Comparison of ENCODE assay signal across 1 cellular context in the genomic region with DNA sequence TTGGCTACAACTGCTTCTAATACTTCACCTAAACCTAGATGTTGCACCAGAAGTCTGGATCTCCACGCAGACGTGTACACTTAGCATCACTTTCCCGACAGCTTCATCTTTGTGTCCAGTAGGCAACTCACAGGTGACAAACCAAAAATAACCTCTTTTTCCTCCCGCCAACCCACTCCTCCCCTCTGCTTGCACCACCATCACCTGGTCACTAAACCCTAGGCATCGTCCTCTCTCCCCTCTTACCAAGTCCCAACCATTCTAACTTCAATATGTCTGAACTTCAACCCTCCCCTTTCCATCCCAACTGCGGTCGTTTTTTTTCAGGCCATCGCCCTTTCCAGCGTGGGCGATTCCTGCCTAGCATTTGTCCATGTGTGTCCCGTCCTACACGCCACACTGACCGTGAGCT.
TF ChIP-seq lines count a peak whose summit lies in the region.

No MANE protein-coding gene starts in this region.

TF ChIP-seq in HepG2, 621 proteins besides CTCF, POLR2A, EP300 and RAD21 (continued from another document and continues in another):
- TF ChIP-seq EZH2 (conservative IDR thresholded peaks at IDR 0.05; ENCODE audit: low read depth, low read length) = no peak
- TF ChIP-seq, protein P1, sequence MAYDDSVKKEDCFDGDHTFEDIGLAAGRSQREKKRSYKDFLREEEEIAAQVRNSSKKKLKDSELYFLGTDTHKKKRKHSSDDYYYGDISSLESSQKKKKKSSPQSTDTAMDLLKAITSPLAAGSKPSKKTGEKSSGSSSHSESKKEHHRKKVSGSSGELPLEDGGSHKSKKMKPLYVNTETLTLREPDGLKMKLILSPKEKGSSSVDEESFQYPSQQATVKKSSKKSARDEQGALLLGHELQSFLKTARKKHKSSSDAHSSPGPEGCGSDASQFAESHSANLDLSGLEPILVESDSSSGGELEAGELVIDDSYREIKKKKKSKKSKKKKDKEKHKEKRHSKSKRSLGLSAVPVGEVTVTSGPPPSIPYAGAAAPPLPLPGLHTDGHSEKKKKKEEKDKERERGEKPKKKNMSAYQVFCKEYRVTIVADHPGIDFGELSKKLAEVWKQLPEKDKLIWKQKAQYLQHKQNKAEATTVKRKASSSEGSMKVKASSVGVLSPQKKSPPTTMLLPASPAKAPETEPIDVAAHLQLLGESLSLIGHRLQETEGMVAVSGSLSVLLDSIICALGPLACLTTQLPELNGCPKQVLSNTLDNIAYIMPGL (CRISPR knock-in tag; IDR thresholded peaks at IDR 0.05; ENCODE audit: borderline replicate concordance in 1 of 2, low read depth in 1 of 2) = no peak
- no peak for TF ChIP-seq HNRNPLL (IDR thresholded peaks at IDR 0.05; ENCODE audit: low read depth, low read length, poor library complexity, severe bottlenecking)
- TF ChIP-seq AHR (CRISPR knock-in tag; IDR thresholded peaks at IDR 0.05) = 0 out of 2 replicates have a peak, but pooled peaks have one; percentile 0
- no peak for TF ChIP-seq SOX6 (IDR thresholded peaks at IDR 0.05)
- 0 out of 2 replicates have a peak, but pooled peaks have one; percentile 2 for TF ChIP-seq SOX6 (CRISPR knock-in tag; IDR thresholded peaks at IDR 0.05)
- TF ChIP-seq TRIM24 (CRISPR knock-in tag; IDR thresholded peaks at IDR 0.05) = no peak
- TF ChIP-seq ZNF101 (CRISPR knock-in tag; IDR thresholded peaks at IDR 0.05; ENCODE audit: borderline replicate concordance, low read depth) = peak; percentile 91; the same call in 1 of the 2 replicates
- 0 out of 2 replicates have a peak, but pooled peaks have one; percentile 4 for TF ChIP-seq SMYD3 (CRISPR knock-in tag; IDR thresholded peaks at IDR 0.05)
- TF ChIP-seq DPF2 (CRISPR knock-in tag; IDR thresholded peaks at IDR 0.05; ENCODE audit: borderline replicate concordance, low read depth) = 0 out of 2 replicates have a peak, but pooled peaks have one; percentile 26
- TF ChIP-seq MXD4 (CRISPR knock-in tag; IDR thresholded peaks at IDR 0.05) = no peak
- 0 out of 2 replicates have a peak, but pooled peaks have one; percentile 54 for TF ChIP-seq NR0B2 (CRISPR knock-in tag; IDR thresholded peaks at IDR 0.05)
- TF ChIP-seq ZNF562 (CRISPR knock-in tag; IDR thresholded peaks at IDR 0.05; ENCODE audit: borderline replicate concordance) = no peak
- TF ChIP-seq KDM5A (IDR thresholded peaks at IDR 0.05; ENCODE audit: borderline replicate concordance, low read length) = no peak
- TF ChIP-seq ATF3 (CRISPR knock-in tag; IDR thresholded peaks at IDR 0.05) = no peak
- TF ChIP-seq ZNF605 (CRISPR knock-in tag; IDR thresholded peaks at IDR 0.05) = peak; percentile 60; the same call in 1 of the 2 replicates
- 0 out of 2 replicates have a peak, but pooled peaks have one; percentile 43 for TF ChIP-seq ZNF12 (CRISPR knock-in tag; IDR thresholded peaks at IDR 0.05)
- 0 out of 2 replicates have a peak, but pooled peaks have one; percentile 27 for TF ChIP-seq ZBTB20 (CRISPR knock-in tag; IDR thresholded peaks at IDR 0.05; ENCODE audit: borderline replicate concordance, low read depth)
- TF ChIP-seq, protein P2, sequence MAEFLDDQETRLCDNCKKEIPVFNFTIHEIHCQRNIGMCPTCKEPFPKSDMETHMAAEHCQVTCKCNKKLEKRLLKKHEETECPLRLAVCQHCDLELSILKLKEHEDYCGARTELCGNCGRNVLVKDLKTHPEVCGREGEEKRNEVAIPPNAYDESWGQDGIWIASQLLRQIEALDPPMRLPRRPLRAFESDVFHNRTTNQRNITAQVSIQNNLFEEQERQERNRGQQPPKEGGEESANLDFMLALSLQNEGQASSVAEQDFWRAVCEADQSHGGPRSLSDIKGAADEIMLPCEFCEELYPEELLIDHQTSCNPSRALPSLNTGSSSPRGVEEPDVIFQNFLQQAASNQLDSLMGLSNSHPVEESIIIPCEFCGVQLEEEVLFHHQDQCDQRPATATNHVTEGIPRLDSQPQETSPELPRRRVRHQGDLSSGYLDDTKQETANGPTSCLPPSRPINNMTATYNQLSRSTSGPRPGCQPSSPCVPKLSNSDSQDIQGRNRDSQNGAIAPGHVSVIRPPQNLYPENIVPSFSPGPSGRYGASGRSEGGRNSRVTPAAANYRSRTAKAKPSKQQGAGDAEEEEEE (CRISPR knock-in tag; IDR thresholded peaks at IDR 0.05; ENCODE audit: borderline replicate concordance) = peak; percentile 71; the same call in 1 of the 2 replicates
- TF ChIP-seq ZNF34 (CRISPR knock-in tag; IDR thresholded peaks at IDR 0.05; ENCODE audit: borderline replicate concordance) = 0 out of 2 replicates have a peak, but pooled peaks have one; percentile 7
- no peak for TF ChIP-seq NPAS2 (CRISPR knock-in tag; IDR thresholded peaks at IDR 0.05; ENCODE audit: borderline replicate concordance)
- TF ChIP-seq FOXM1 (CRISPR knock-in tag; IDR thresholded peaks at IDR 0.05) = no peak
- peak; percentile 34; the same call in 1 of the 2 replicates for TF ChIP-seq SNAI1 (CRISPR knock-in tag; IDR thresholded peaks at IDR 0.05; ENCODE audit: borderline replicate concordance)
- TF ChIP-seq, protein P3, sequence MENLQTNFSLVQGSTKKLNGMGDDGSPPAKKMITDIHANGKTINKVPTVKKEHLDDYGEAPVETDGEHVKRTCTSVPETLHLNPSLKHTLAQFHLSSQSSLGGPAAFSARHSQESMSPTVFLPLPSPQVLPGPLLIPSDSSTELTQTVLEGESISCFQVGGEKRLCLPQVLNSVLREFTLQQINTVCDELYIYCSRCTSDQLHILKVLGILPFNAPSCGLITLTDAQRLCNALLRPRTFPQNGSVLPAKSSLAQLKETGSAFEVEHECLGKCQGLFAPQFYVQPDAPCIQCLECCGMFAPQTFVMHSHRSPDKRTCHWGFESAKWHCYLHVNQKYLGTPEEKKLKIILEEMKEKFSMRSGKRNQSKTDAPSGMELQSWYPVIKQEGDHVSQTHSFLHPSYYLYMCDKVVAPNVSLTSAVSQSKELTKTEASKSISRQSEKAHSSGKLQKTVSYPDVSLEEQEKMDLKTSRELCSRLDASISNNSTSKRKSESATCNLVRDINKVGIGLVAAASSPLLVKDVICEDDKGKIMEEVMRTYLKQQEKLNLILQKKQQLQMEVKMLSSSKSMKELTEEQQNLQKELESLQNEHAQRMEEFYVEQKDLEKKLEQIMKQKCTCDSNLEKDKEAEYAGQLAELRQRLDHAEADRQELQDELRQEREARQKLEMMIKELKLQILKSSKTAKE (CRISPR knock-in tag; IDR thresholded peaks at IDR 0.05; ENCODE audit: borderline replicate concordance) = 0 out of 2 replicates have a peak, but pooled peaks have one; percentile 1
- peak; percentile 34; the same call in 1 of the 2 replicates for TF ChIP-seq ZSCAN29 (CRISPR knock-in tag; conservative IDR thresholded peaks at IDR 0.05)
- 0 out of 2 replicates have a peak, but pooled peaks have one; percentile 51 for TF ChIP-seq ZNF780A (CRISPR knock-in tag; IDR thresholded peaks at IDR 0.05)
- 0 out of 2 replicates have a peak, but pooled peaks have one; percentile 8 for TF ChIP-seq TARDBP (CRISPR knock-in tag; IDR thresholded peaks at IDR 0.05)
- peak; percentile 34 for TF ChIP-seq ZNF781 (CRISPR knock-in tag; IDR thresholded peaks at IDR 0.05; ENCODE audit: borderline replicate concordance, not compliant biosample characterization)
- no peak for TF ChIP-seq ZNF275 (CRISPR knock-in tag; IDR thresholded peaks at IDR 0.05; ENCODE audit: borderline replicate concordance)
- TF ChIP-seq NR2F2 (IDR thresholded peaks at IDR 0.05; ENCODE audit: borderline replicate concordance, low read depth) = no peak
- TF ChIP-seq CERS6 (CRISPR knock-in tag; IDR thresholded peaks at IDR 0.05) = no peak
- TF ChIP-seq POLR2AphosphoS2 (IDR thresholded peaks at IDR 0.05; ENCODE audit: low read depth, low read length) = no peak
- TF ChIP-seq SALL2 (CRISPR knock-in tag; IDR thresholded peaks at IDR 0.05) = 0 out of 2 replicates have a peak, but pooled peaks have one; percentile 1
- TF ChIP-seq ZNF251 (CRISPR knock-in tag; IDR thresholded peaks at IDR 0.05) = 0 out of 2 replicates have a peak, but pooled peaks have one; percentile 64
- no peak for TF ChIP-seq RBM22 (optimal IDR thresholded peaks at IDR 0.05; ENCODE audit: low read length)
- no peak for TF ChIP-seq SRSF4 (IDR thresholded peaks at IDR 0.05; ENCODE audit: low read depth, low read length, poor library complexity, severe bottlenecking)
- no peak for TF ChIP-seq ZFP36 (IDR thresholded peaks at IDR 0.05; ENCODE audit: borderline replicate concordance, low read depth, low read length, partially characterized antibody)
- TF ChIP-seq, protein P4, sequence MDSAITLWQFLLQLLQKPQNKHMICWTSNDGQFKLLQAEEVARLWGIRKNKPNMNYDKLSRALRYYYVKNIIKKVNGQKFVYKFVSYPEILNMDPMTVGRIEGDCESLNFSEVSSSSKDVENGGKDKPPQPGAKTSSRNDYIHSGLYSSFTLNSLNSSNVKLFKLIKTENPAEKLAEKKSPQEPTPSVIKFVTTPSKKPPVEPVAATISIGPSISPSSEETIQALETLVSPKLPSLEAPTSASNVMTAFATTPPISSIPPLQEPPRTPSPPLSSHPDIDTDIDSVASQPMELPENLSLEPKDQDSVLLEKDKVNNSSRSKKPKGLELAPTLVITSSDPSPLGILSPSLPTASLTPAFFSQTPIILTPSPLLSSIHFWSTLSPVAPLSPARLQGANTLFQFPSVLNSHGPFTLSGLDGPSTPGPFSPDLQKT (CRISPR knock-in tag; IDR thresholded peaks at IDR 0.05; ENCODE audit: borderline replicate concordance) = no peak
- TF ChIP-seq ZNF230 (CRISPR knock-in tag; IDR thresholded peaks at IDR 0.05) = no peak
- no peak for TF ChIP-seq ZNF253 (CRISPR knock-in tag; IDR thresholded peaks at IDR 0.05; ENCODE audit: borderline replicate concordance)
- TF ChIP-seq, protein P5, sequence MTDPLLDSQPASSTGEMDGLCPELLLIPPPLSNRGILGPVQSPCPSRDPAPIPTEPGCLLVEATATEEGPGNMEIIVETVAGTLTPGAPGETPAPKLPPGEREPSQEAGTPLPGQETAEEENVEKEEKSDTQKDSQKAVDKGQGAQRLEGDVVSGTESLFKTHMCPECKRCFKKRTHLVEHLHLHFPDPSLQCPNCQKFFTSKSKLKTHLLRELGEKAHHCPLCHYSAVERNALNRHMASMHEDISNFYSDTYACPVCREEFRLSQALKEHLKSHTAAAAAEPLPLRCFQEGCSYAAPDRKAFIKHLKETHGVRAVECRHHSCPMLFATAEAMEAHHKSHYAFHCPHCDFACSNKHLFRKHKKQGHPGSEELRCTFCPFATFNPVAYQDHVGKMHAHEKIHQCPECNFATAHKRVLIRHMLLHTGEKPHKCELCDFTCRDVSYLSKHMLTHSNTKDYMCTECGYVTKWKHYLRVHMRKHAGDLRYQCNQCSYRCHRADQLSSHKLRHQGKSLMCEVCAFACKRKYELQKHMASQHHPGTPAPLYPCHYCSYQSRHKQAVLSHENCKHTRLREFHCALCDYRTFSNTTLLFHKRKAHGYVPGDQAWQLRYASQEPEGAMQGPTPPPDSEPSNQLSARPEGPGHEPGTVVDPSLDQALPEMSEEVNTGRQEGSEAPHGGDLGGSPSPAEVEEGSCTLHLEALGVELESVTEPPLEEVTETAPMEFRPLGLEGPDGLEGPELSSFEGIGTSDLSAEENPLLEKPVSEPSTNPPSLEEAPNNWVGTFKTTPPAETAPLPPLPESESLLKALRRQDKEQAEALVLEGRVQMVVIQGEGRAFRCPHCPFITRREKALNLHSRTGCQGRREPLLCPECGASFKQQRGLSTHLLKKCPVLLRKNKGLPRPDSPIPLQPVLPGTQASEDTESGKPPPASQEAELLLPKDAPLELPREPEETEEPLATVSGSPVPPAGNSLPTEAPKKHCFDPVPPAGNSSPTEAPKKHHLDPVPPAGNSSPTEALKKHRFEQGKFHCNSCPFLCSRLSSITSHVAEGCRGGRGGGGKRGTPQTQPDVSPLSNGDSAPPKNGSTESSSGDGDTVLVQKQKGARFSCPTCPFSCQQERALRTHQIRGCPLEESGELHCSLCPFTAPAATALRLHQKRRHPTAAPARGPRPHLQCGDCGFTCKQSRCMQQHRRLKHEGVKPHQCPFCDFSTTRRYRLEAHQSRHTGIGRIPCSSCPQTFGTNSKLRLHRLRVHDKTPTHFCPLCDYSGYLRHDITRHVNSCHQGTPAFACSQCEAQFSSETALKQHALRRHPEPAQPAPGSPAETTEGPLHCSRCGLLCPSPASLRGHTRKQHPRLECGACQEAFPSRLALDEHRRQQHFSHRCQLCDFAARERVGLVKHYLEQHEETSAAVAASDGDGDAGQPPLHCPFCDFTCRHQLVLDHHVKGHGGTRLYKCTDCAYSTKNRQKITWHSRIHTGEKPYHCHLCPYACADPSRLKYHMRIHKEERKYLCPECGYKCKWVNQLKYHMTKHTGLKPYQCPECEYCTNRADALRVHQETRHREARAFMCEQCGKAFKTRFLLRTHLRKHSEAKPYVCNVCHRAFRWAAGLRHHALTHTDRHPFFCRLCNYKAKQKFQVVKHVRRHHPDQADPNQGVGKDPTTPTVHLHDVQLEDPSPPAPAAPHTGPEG (CRISPR knock-in tag; IDR thresholded peaks at IDR 0.05) = no peak
- TF ChIP-seq, protein P6, sequence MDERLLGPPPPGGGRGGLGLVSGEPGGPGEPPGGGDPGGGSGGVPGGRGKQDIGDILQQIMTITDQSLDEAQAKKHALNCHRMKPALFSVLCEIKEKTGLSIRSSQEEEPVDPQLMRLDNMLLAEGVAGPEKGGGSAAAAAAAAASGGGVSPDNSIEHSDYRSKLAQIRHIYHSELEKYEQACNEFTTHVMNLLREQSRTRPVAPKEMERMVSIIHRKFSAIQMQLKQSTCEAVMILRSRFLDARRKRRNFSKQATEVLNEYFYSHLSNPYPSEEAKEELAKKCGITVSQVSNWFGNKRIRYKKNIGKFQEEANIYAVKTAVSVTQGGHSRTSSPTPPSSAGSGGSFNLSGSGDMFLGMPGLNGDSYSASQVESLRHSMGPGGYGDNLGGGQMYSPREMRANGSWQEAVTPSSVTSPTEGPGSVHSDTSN (CRISPR knock-in tag; IDR thresholded peaks at IDR 0.05) = no peak
- no peak for TF ChIP-seq LCORL (IDR thresholded peaks at IDR 0.05)
- 0 out of 2 replicates have a peak, but pooled peaks have one; percentile 3 for TF ChIP-seq LCORL (CRISPR knock-in tag; IDR thresholded peaks at IDR 0.05)
